ENCODE assay signal across 2 cellular contexts in the genomic region with DNA sequence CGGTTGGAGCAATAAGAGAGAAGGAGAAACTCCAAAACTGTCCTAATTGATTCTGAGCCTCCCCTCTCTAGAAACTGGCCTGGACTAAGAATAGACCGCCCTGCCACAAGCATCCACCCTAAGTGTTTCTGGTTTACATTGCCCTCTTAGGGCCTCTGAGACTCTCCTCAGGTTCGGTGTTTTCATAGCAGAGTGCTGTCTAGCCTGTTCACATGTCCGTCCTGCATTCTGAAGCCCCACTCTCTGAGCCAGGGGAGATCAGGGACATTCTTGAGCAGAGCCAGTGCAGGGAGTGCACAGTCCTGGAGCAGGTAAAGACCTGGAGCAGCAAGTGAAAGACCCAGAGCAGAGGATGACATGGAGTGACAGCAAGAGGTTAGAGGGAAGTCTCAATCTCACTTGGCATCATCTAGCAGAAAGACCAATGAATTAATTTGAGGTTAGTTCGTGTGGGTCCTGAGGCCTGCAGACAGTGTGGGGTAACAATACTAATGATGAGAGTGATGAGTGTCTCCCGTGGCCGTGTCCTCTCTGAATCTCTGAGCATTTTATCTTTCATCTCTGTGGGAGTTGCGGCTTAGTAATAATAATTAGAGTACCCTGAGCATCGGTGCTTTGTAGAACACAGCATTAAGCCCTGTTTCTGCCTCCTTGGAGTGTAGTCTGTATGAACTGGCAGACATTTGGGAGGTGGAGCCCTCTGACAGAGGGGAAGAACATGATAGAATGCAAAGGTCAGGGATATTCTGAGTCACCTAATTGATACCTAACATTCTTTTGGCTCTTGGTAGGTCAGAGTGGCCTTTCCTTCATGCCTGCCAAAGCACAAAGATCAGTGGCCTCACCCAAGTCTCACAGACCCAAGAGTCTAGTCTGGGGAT.
TF ChIP-seq lines count a peak whose summit lies in the region.

No MANE protein-coding gene starts in this region.

TF ChIP-seq in SK-N-SH treated with all-trans-retinoic acid at 6 μM for 48 hours, 23 proteins besides CTCF, POLR2A, EP300 and RAD21:
- TF ChIP-seq, protein P1, sequence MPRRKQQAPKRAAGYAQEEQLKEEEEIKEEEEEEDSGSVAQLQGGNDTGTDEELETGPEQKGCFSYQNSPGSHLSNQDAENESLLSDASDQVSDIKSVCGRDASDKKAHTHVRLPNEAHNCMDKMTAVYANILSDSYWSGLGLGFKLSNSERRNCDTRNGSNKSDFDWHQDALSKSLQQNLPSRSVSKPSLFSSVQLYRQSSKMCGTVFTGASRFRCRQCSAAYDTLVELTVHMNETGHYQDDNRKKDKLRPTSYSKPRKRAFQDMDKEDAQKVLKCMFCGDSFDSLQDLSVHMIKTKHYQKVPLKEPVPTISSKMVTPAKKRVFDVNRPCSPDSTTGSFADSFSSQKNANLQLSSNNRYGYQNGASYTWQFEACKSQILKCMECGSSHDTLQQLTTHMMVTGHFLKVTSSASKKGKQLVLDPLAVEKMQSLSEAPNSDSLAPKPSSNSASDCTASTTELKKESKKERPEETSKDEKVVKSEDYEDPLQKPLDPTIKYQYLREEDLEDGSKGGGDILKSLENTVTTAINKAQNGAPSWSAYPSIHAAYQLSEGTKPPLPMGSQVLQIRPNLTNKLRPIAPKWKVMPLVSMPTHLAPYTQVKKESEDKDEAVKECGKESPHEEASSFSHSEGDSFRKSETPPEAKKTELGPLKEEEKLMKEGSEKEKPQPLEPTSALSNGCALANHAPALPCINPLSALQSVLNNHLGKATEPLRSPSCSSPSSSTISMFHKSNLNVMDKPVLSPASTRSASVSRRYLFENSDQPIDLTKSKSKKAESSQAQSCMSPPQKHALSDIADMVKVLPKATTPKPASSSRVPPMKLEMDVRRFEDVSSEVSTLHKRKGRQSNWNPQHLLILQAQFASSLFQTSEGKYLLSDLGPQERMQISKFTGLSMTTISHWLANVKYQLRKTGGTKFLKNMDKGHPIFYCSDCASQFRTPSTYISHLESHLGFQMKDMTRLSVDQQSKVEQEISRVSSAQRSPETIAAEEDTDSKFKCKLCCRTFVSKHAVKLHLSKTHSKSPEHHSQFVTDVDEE (CRISPR knock-in tag; IDR thresholded peaks at IDR 0.05) = no peak
- no peak for TF ChIP-seq RARB (CRISPR knock-in tag; IDR thresholded peaks at IDR 0.05)
- TF ChIP-seq ZNF70 (CRISPR knock-in tag; IDR thresholded peaks at IDR 0.05) = no peak
- no peak for TF ChIP-seq ISL1 (CRISPR knock-in tag; IDR thresholded peaks at IDR 0.05)
- TF ChIP-seq GLIS3 (CRISPR knock-in tag; IDR thresholded peaks at IDR 0.05) = no peak
- no peak for TF ChIP-seq PPARA (CRISPR knock-in tag; IDR thresholded peaks at IDR 0.05; ENCODE audit: borderline replicate concordance)
- TF ChIP-seq OSR1 (CRISPR knock-in tag; IDR thresholded peaks at IDR 0.05) = no peak
- no peak for TF ChIP-seq ZFP30 (CRISPR knock-in tag; IDR thresholded peaks at IDR 0.05)
- no peak for TF ChIP-seq ARNTL (CRISPR knock-in tag; IDR thresholded peaks at IDR 0.05; ENCODE audit: borderline replicate concordance, low read depth)
- no peak for TF ChIP-seq ZNF8 (CRISPR knock-in tag; IDR thresholded peaks at IDR 0.05)
- TF ChIP-seq, protein P2, sequence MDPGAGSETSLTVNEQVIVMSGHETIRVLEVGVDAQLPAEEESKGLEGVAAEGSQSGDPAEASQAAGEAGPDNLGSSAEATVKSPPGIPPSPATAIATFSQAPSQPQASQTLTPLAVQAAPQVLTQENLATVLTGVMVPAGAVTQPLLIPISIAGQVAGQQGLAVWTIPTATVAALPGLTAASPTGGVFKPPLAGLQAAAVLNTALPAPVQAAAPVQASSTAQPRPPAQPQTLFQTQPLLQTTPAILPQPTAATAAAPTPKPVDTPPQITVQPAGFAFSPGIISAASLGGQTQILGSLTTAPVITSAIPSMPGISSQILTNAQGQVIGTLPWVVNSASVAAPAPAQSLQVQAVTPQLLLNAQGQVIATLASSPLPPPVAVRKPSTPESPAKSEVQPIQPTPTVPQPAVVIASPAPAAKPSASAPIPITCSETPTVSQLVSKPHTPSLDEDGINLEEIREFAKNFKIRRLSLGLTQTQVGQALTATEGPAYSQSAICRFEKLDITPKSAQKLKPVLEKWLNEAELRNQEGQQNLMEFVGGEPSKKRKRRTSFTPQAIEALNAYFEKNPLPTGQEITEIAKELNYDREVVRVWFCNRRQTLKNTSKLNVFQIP (CRISPR knock-in tag; IDR thresholded peaks at IDR 0.05; ENCODE audit: borderline replicate concordance, low read depth) = no peak
- TF ChIP-seq, protein P3, sequence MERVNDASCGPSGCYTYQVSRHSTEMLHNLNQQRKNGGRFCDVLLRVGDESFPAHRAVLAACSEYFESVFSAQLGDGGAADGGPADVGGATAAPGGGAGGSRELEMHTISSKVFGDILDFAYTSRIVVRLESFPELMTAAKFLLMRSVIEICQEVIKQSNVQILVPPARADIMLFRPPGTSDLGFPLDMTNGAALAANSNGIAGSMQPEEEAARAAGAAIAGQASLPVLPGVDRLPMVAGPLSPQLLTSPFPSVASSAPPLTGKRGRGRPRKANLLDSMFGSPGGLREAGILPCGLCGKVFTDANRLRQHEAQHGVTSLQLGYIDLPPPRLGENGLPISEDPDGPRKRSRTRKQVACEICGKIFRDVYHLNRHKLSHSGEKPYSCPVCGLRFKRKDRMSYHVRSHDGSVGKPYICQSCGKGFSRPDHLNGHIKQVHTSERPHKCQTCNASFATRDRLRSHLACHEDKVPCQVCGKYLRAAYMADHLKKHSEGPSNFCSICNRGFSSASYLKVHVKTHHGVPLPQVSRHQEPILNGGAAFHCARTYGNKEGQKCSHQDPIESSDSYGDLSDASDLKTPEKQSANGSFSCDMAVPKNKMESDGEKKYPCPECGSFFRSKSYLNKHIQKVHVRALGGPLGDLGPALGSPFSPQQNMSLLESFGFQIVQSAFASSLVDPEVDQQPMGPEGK (CRISPR knock-in tag; IDR thresholded peaks at IDR 0.05; ENCODE audit: borderline replicate concordance) = no peak
- no peak for TF ChIP-seq CSDC2 (CRISPR knock-in tag; IDR thresholded peaks at IDR 0.05)
- no peak for TF ChIP-seq TOX (CRISPR knock-in tag; IDR thresholded peaks at IDR 0.05; ENCODE audit: borderline replicate concordance)
- TF ChIP-seq, protein P4, sequence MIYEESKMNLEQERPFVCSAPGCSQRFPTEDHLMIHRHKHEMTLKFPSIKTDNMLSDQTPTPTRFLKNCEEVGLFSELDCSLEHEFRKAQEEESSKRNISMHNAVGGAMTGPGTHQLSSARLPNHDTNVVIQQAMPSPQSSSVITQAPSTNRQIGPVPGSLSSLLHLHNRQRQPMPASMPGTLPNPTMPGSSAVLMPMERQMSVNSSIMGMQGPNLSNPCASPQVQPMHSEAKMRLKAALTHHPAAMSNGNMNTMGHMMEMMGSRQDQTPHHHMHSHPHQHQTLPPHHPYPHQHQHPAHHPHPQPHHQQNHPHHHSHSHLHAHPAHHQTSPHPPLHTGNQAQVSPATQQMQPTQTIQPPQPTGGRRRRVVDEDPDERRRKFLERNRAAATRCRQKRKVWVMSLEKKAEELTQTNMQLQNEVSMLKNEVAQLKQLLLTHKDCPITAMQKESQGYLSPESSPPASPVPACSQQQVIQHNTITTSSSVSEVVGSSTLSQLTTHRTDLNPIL (CRISPR knock-in tag; IDR thresholded peaks at IDR 0.05; ENCODE audit: low read depth) = no peak
- TF ChIP-seq ZC3H10 (CRISPR knock-in tag; IDR thresholded peaks at IDR 0.05) = no peak
- no peak for TF ChIP-seq BACH2 (CRISPR knock-in tag; IDR thresholded peaks at IDR 0.05; ENCODE audit: borderline replicate concordance)

TF ChIP-seq in SK-N-SH, 30 proteins besides CTCF, POLR2A, EP300 and RAD21 (continued from another document):
- TF ChIP-seq, protein P5, sequence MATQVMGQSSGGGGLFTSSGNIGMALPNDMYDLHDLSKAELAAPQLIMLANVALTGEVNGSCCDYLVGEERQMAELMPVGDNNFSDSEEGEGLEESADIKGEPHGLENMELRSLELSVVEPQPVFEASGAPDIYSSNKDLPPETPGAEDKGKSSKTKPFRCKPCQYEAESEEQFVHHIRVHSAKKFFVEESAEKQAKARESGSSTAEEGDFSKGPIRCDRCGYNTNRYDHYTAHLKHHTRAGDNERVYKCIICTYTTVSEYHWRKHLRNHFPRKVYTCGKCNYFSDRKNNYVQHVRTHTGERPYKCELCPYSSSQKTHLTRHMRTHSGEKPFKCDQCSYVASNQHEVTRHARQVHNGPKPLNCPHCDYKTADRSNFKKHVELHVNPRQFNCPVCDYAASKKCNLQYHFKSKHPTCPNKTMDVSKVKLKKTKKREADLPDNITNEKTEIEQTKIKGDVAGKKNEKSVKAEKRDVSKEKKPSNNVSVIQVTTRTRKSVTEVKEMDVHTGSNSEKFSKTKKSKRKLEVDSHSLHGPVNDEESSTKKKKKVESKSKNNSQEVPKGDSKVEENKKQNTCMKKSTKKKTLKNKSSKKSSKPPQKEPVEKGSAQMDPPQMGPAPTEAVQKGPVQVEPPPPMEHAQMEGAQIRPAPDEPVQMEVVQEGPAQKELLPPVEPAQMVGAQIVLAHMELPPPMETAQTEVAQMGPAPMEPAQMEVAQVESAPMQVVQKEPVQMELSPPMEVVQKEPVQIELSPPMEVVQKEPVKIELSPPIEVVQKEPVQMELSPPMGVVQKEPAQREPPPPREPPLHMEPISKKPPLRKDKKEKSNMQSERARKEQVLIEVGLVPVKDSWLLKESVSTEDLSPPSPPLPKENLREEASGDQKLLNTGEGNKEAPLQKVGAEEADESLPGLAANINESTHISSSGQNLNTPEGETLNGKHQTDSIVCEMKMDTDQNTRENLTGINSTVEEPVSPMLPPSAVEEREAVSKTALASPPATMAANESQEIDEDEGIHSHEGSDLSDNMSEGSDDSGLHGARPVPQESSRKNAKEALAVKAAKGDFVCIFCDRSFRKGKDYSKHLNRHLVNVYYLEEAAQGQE (IDR thresholded peaks at IDR 0.05; ENCODE audit: low read depth, low read length) = no peak
- TF ChIP-seq FOXM1 (IDR thresholded peaks at IDR 0.05; ENCODE audit: low read depth) (no peak), POLR2AphosphoS5 (IDR thresholded peaks at IDR 0.05; ENCODE audit: low read depth, low read length) (no peak), MEF2A (IDR thresholded peaks at IDR 0.05; ENCODE audit: borderline replicate concordance, low read depth) (no peak)
